11 cellular contexts compared by ENCODE assay signal in the genomic region with DNA sequence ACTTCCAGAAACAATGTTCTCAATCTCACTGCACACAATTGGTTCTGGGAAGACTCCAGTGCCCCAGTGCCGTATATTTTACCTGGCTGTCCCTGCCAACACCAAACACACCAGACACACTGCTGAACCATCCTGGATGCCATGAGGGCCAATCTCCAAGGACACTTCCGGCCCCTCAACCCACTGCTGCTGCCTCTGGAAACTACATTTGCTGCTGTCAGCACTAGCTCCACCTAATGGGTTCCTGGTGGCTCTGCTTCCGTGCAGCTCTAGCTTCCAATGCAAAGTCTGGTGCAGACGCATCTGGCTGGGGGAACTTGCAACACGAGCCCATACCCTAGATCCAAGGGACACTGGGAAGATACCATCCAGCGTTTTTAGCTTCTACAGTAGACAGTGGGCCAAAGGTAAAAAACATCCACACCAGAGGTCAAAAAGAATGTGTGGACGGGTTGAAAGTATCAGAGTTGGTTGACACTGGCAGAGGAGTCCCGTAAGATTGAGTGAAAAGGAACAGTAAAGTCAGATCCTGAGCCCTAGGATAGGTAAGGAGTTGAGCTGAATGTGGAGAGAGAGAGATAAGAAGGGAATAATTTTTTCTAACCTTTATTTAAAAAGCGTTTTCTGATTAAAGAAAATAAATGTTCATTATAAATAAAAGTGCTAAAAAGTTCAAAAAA.
DNase-seq lines count a peak whose midpoint lies in the region; ATAC-seq, FAIRE-seq and TF ChIP-seq lines count a peak whose summit lies in the region.
"Had no signal": no experiment of that assay in that cellular context is flagged by ENCODE, and none has a peak within 500 bp of the region (broad histone marks: within the 10 kb centered on the region; RNA-seq: fewer than 3 reads in every experiment).

No MANE protein-coding gene starts in this region.

- H3K9me3 ChIP-seq in breast epithelium, result no peaks in the 10 kb centered on the region
- H3K9me3 ChIP-seq in OCI-LY1 (ENCODE audit: low read length), result no peaks in the 10 kb centered on the region
- no peaks in the 10 kb centered on the region for H3K9me3 ChIP-seq in left ventricle myocardium inferior (replicated peaks)
- H3K9me3 ChIP-seq in smooth muscle cell (replicated peaks; ENCODE audit: low read depth), result no peaks in the 10 kb centered on the region
- H3K9me3 ChIP-seq: ascending aorta had no signal

- FAIRE-seq in urothelium cell line (lab: Jason Lieb, UNC), result no peak
- FAIRE-seq: RCC 7860 had no signal

- peak; percentile 8 for DNase-seq in MCF 10A (ENCODE audit: unreplicated experiment)
- DNase-seq in breast epithelium (ENCODE audit: low spot score in 2 of 2), result no peak
- DNase-seq in fibroblast of mammary gland (ENCODE audit: low read depth), result peak; percentile 5
- DNase-seq in urothelium cell line (ENCODE audit: low spot score), result peak; percentile 32
- DNase-seq in left ventricle myocardium inferior, result no peak
- no peak for DNase-seq in smooth muscle cell (lab: John Stamatoyannopoulos, UW; ENCODE audit: unreplicated experiment)
- no peak for DNase-seq in activated T-cell treated with anti-CD3 and anti-CD28 coated beads, Interleukin-2, amount 50 U/mL, for 72 hours
- DNase-seq: activated CD4-positive, alpha-beta T cell treated with anti-CD3 and anti-CD28 coated beads, Interleukin-2, amount 50 U/mL, for 48 hours had no signal

- no peaks in the 10 kb centered on the region for H3K36me3 ChIP-seq in breast epithelium
- no peaks in the 10 kb centered on the region for H3K36me3 ChIP-seq in OCI-LY1 (ENCODE audit: insufficient read depth, low read length)
- H3K36me3 ChIP-seq in left ventricle myocardium inferior, result no peaks in the 10 kb centered on the region
- no peaks in the 10 kb centered on the region for H3K36me3 ChIP-seq in smooth muscle cell (ENCODE audit: low read depth)
- H3K36me3 ChIP-seq: ascending aorta had no signal

- H3K4me3 ChIP-seq in breast epithelium (no peak overlapping the region), OCI-LY1 (ENCODE audit: low read depth, low read length, poor library complexity, severe bottlenecking) (no peak overlapping the region), fibroblast of mammary gland (ENCODE audit: control insufficient read depth, low read depth, low read length) (no peak overlapping the region), left ventricle myocardium inferior (no peak overlapping the region), smooth muscle cell (no peak overlapping the region)
- H3K4me3 ChIP-seq: ascending aorta had no signal

- H3K4me3 Mint-ChIP-seq in MCF 10A (ENCODE audit: unreplicated experiment), result no peak overlapping the region
- H3K4me3 Mint-ChIP-seq in activated T-cell treated with anti-CD3 and anti-CD28 coated beads, Interleukin-2, amount 50 U/mL, for 72 hours, result no peak overlapping the region

- TF ChIP-seq CTCF in MCF 10A (IDR thresholded peaks at IDR 0.05; ENCODE audit: unreplicated experiment) (no peak), breast epithelium (IDR thresholded peaks at IDR 0.05) (no peak), OCI-LY1 (IDR thresholded peaks at IDR 0.05; ENCODE audit: low read length) (peak; percentile 4; the same call in 1 of the 2 replicates), fibroblast of mammary gland (conservative IDR thresholded peaks at IDR 0.05; ENCODE audit: control insufficient read depth, insufficient read depth, low read depth, low read length) (peak; percentile 7), left ventricle myocardium inferior (IDR thresholded peaks at IDR 0.05; ENCODE audit: borderline replicate concordance) (no peak), smooth muscle cell (IDR thresholded peaks at IDR 0.05; ENCODE audit: borderline replicate concordance, insufficient read depth, poor library complexity, severe bottlenecking) (no peak)

- H3F3A ChIP-seq in OCI-LY1 (ENCODE audit: insufficient read depth, low read length), result no peaks in the 10 kb centered on the region
- H3F3A ChIP-seq in smooth muscle cell (ENCODE audit: low read depth), result no peaks in the 10 kb centered on the region

- H3K9ac ChIP-seq in OCI-LY1 (ENCODE audit: low read length) (no peak overlapping the region), smooth muscle cell (ENCODE audit: low read depth) (no peak overlapping the region)

- H3K27me3 ChIP-seq in breast epithelium (no peaks in the 10 kb centered on the region), OCI-LY1 (ENCODE audit: insufficient read depth, low read length) (no peaks in the 10 kb centered on the region), left ventricle myocardium inferior (ENCODE audit: low read depth) (peaks cover 47% of the 10 kb centered on the region), smooth muscle cell (ENCODE audit: low read depth) (no peaks in the 10 kb centered on the region)
- H3K27me3 ChIP-seq: ascending aorta had no signal

- no TSS peak for BruUV-seq in MCF 10A (replicated peaks; lab: Mats Ljungman, UMichigan)

- CTCF ChIA-PET in MCF 10A (lab: Yijun Ruan, JAX), result no interaction called here

- no peak for TF ChIP-seq POLR2A in breast epithelium (IDR thresholded peaks at IDR 0.05)

- no peaks in the 10 kb centered on the region for H3K4me1 Mint-ChIP-seq in MCF 10A (ENCODE audit: insufficient read depth, unreplicated experiment)
- peaks cover 7% of the 10 kb centered on the region for H3K4me1 Mint-ChIP-seq in activated T-cell treated with anti-CD3 and anti-CD28 coated beads, Interleukin-2, amount 50 U/mL, for 72 hours (ENCODE audit: low read depth)

- no peak overlapping the region for H2AFZ ChIP-seq in OCI-LY1 (ENCODE audit: low read length)
- no peak overlapping the region for H2AFZ ChIP-seq in smooth muscle cell (ENCODE audit: low read depth)

- 54% methylated on average over 9 of the region's 9 CpGs for WGBS in smooth muscle cell (ENCODE audit: low lambda C conversion rate)

- intact Hi-C loops in MCF 10A (cut with micrococcal nuclease), result no loop called here
- intact Hi-C loops in breast epithelium (cut with DNase I; ENCODE audit: low total_unique reads), result no loop called here
- intact Hi-C loops in left ventricle myocardium inferior (cut with micrococcal nuclease), result no loop called here

- no peak for ATAC-seq in activated T-cell treated with anti-CD3 and anti-CD28 coated beads, Interleukin-2, amount 50 U/mL, for 72 hours (replicated peaks in 1 of 2)

- H4K20me1 ChIP-seq in OCI-LY1 (ENCODE audit: insufficient read depth, low read length) (no peaks in the 10 kb centered on the region), smooth muscle cell (ENCODE audit: low read depth) (no peaks in the 10 kb centered on the region)

- H3K27me3 Mint-ChIP-seq in MCF 10A (ENCODE audit: insufficient read depth, unreplicated experiment), result peaks cover 39% of the 10 kb centered on the region
- peaks cover 41% of the 10 kb centered on the region for H3K27me3 Mint-ChIP-seq in activated T-cell treated with anti-CD3 and anti-CD28 coated beads, Interleukin-2, amount 50 U/mL, for 72 hours (ENCODE audit: low read depth)

- no peaks in the 10 kb centered on the region for H3K9me3 Mint-ChIP-seq in MCF 10A (ENCODE audit: unreplicated experiment)
- H3K9me3 Mint-ChIP-seq in activated T-cell treated with anti-CD3 and anti-CD28 coated beads, Interleukin-2, amount 50 U/mL, for 72 hours, result no peaks in the 10 kb centered on the region

- no peak overlapping the region for H3K27ac Mint-ChIP-seq in MCF 10A (ENCODE audit: low read depth, unreplicated experiment)
- no peak overlapping the region for H3K27ac Mint-ChIP-seq in activated T-cell treated with anti-CD3 and anti-CD28 coated beads, Interleukin-2, amount 50 U/mL, for 72 hours

- H3K79me2 ChIP-seq in OCI-LY1 (ENCODE audit: insufficient read depth, low read length) (no peaks in the 10 kb centered on the region), smooth muscle cell (ENCODE audit: low read depth) (no peaks in the 10 kb centered on the region)

- H3K27ac ChIP-seq in breast epithelium, result no peak overlapping the region
- no peak overlapping the region for H3K27ac ChIP-seq in OCI-LY1 (ENCODE audit: low read depth, low read length, poor library complexity, severe bottlenecking)
- no peak overlapping the region for H3K27ac ChIP-seq in left ventricle myocardium inferior (replicated peaks)
- H3K27ac ChIP-seq in smooth muscle cell (ENCODE audit: low read depth), result no peak overlapping the region
- H3K27ac ChIP-seq: ascending aorta had no signal

- no peaks in the 10 kb centered on the region for H3K36me3 Mint-ChIP-seq in MCF 10A (ENCODE audit: insufficient read depth, unreplicated experiment)
- H3K36me3 Mint-ChIP-seq in activated T-cell treated with anti-CD3 and anti-CD28 coated beads, Interleukin-2, amount 50 U/mL, for 72 hours (ENCODE audit: insufficient read depth in 2 of 2), result no peaks in the 10 kb centered on the region

- POLR2A ChIA-PET in MCF 10A (lab: Yijun Ruan, JAX), result no interaction called here

- H3K4me2 ChIP-seq in OCI-LY1 (ENCODE audit: low read length) (no peak overlapping the region), smooth muscle cell (no peak overlapping the region)

- H3K4me1 ChIP-seq in breast epithelium (no peaks in the 10 kb centered on the region), OCI-LY1 (ENCODE audit: insufficient read depth, low read length, severe bottlenecking) (no peaks in the 10 kb centered on the region), left ventricle myocardium inferior (no peaks in the 10 kb centered on the region), smooth muscle cell (ENCODE audit: low read depth) (no peaks in the 10 kb centered on the region)
- H3K4me1 ChIP-seq: ascending aorta had no signal

- H3K9me2 ChIP-seq in OCI-LY1 (ENCODE audit: low read depth, low read length), result no peaks in the 10 kb centered on the region

Comparison
In these comparisons a context has a peak if more than half of its experiments do, and no peak if none do; other contexts are left out.
1. DNase-seq: peak in MCF 10A (single experiment), fibroblast of mammary gland (single experiment) and urothelium cell line (single experiment); none in breast epithelium (0 of 2), left ventricle myocardium inferior (single experiment), smooth muscle cell (single experiment) and activated T-cell treated with anti-CD3 and anti-CD28 coated beads, Interleukin-2, amount 50 U/mL, for 72 hours (0 of 2).
2. CTCF ChIP-seq: peak in OCI-LY1 (single experiment) and fibroblast of mammary gland (single experiment); none in MCF 10A (single experiment), breast epithelium (0 of 3), left ventricle myocardium inferior (single experiment) and smooth muscle cell (single experiment).